Comparison of ENCODE assay signal across 8 cellular contexts in genomic region chr2:95207111-95207961, GRCh38. TPM values are rescaled to one million over a fixed set of nuclear protein-coding genes. Genes with fewer than 3 reads are reported as not detected.
DNase-seq lines count a peak whose midpoint lies in the region; TF ChIP-seq lines count a peak whose summit lies in the region.

Gene ZNF892, plus strand, starts transcription at chr2:95207521. Its CDS starts 295 bp downstream, at chr2:95207816.

- DNase-seq in D341Med (ENCODE audit: low spot score) = peak; percentile 95
- peak; percentile 94 for DNase-seq in GM20000 (ENCODE audit: low spot score)
- peak; percentile 60 for DNase-seq in HS-5 (ENCODE audit: low read depth)
- peak; percentile 87 for DNase-seq in NT2/D1 (ENCODE audit: low read depth, low spot score)
- peak; percentile 72 for DNase-seq in activated T-cell treated with anti-CD3 and anti-CD28 coated beads for 4 hours
- peak; percentile 36 for DNase-seq in epithelial cell of proximal tubule (ENCODE audit: low read depth)
- peak; percentile 93 for DNase-seq in mucosa of gallbladder (ENCODE audit: low spot score)
- peak; percentile 74 for DNase-seq in stimulated activated CD8-positive, alpha-beta memory T cell treated with anti-CD3 and anti-CD28 coated beads, Interleukin-4, amount 100 ng/mL, for 24 hours (ENCODE audit: low read depth)

- no peaks in the 10 kb centered on the region for H3K4me1 ChIP-seq in NT2/D1 (ENCODE audit: insufficient read depth, insufficient read length)

- TF ChIP-seq CTCF in GM20000 (IDR thresholded peaks at IDR 0.05; ENCODE audit: extremely low read depth, missing control alignments) (peak; percentile 20), epithelial cell of proximal tubule (conservative IDR thresholded peaks at IDR 0.05; ENCODE audit: low read depth, low read length) (peak; percentile 43)

- H3K9ac ChIP-seq in NT2/D1 (ENCODE audit: insufficient read length, low read depth) = peak within 1 kb of the TSS; percentile 89

- no peaks in the 10 kb centered on the region for H3K27me3 ChIP-seq in NT2/D1 (ENCODE audit: insufficient read depth, insufficient read length)

- peak within 1 kb of the TSS; percentile 87 for H3K4me3 ChIP-seq in NT2/D1 (ENCODE audit: insufficient read length, low read depth)
- H3K4me3 ChIP-seq in epithelial cell of proximal tubule (ENCODE audit: low read depth, low read length) = peak within 1 kb of the TSS; percentile 69

- H3K36me3 ChIP-seq in NT2/D1 (ENCODE audit: insufficient read depth, insufficient read length, low read length) = peaks cover 30% of the 10 kb centered on the region

- H3K9me3 ChIP-seq in NT2/D1 (ENCODE audit: insufficient read depth, low read length) = peaks cover 41% of the 10 kb centered on the region

RNA-seq across cellular contexts. Expression of gene ZNF892, which starts in this region (rescaled TPM):
- total RNA-seq in epithelial cell of proximal tubule (3.4 and 7.1 TPM in 2 replicates), mucosa of gallbladder (7.8 TPM)

Comparison
In these comparisons a context has a peak if more than half of its experiments do, and no peak if none do; other contexts are left out.
1. Peak in every context shown above with its lines: DNase-seq and H3K4me3 ChIP-seq.
2. DNase-seq: peak in every context shown above with its lines; median percentile 95 in D341Med; 94 in GM20000; 93 in mucosa of gallbladder; 87 in NT2/D1; 74 in stimulated activated CD8-positive, alpha-beta memory T cell treated with anti-CD3 and anti-CD28 coated beads, Interleukin-4, amount 100 ng/mL, for 24 hours; 72 in activated T-cell treated with anti-CD3 and anti-CD28 coated beads for 4 hours; 60 in HS-5; 36 in epithelial cell of proximal tubule.